In the genomic region with DNA sequence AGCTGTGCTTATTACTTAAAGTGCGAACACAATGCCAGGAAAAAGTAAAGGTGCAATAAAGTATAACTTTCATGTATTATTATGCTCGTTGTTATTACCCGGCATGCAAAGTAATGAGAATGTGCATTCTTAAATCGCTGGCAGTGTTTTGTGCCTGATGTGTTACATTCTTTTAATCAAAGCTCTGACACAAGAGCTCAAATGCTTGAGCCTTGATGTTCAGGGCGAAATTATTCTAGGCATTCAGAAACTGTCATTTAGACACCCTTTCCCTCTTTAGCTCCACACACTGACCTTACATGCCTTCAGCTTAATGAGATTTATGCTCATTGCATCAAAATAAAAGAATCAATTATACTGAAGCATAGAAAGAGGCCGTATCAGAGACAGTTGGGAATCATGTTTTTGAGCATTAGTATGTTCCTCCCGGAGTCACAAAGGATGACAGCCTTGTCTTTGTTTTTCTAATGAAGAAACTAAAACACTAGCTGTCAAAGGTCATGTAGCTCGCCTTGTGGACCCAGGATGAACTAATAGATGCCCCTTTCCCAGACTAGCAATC, we compare ENCODE assay signal across 20 cellular contexts. TPM values are rescaled to one million over a fixed set of nuclear protein-coding genes. Genes with fewer than 3 reads are reported as not detected.
DNase-seq lines count a peak whose midpoint lies in the region; ATAC-seq and TF ChIP-seq lines count a peak whose summit lies in the region.
"Had no signal": no experiment of that assay in that cellular context is flagged by ENCODE, and none has a peak within 500 bp of the region (broad histone marks: within the 10 kb centered on the region; RNA-seq: fewer than 3 reads in every experiment).

No MANE protein-coding gene starts in this region.

- no peaks in the 10 kb centered on the region for H3K9me3 ChIP-seq in mucosa of descending colon

- no peak for ATAC-seq in HG03469 (IDR thresholded peaks at IDR 0.05; ENCODE audit: unreplicated experiment)
- ATAC-seq in mucosa of descending colon: no peak
- ATAC-seq: GM12878 had no signal

- peak overlapping the region; percentile 70 for H3K27ac ChIP-seq in angular gyrus (ENCODE audit: low read depth, low read length)
- H3K27ac ChIP-seq in temporal lobe (ENCODE audit: low read depth, low read length): peak overlapping the region; percentile 97
- H3K27ac ChIP-seq: C4-2B had no signal

- H3K4me1 ChIP-seq in mucosa of descending colon (ENCODE audit: low read depth): no peaks in the 10 kb centered on the region

- peak; percentile 37 for DNase-seq in globus pallidus (ENCODE audit: low spot score)
- peak; percentile 25 for DNase-seq in pons (ENCODE audit: low spot score)
- no peak for DNase-seq in epidermal melanocyte (ENCODE audit: insufficient read length, low spot score)
- DNase-seq in mucosa of descending colon: no peak
- DNase-seq: DMS 273 treated with DMSO at 0.1 percent for 48 hours, GDM1, Kasumi-1, MM.1S, NCI-H1105, NCI-H1694, NCI-H2107, NCI-H226, NCI-H526, OCI-M1, SIG-M5 had no signal

- H3K4me3 ChIP-seq in mucosa of descending colon: no peak overlapping the region
- H3K4me3 ChIP-seq: GM12878 had no signal

- no peak for TF ChIP-seq CTCF in mucosa of descending colon (IDR thresholded peaks at IDR 0.05)

- intact Hi-C loops in mucosa of descending colon (cut with DNase I, micrococcal nuclease): no loop called here

- no peaks in the 10 kb centered on the region for H3K36me3 ChIP-seq in mucosa of descending colon (ENCODE audit: low read depth)

RNA-seq across cellular contexts. Expression of gene FAM114A1, which starts 56.7 kb away (rescaled TPM):
- total RNA-seq in temporal lobe: 8.4 TPM
- 10 to 100 TPM; 59.1 to 94.7 (median 62.5) TPM for total RNA-seq in mucosa of descending colon

Comparison
In these comparisons a context has a peak if more than half of its experiments do, and no peak if none do; other contexts are left out.
1. DNase-seq: peak in globus pallidus (single experiment) and pons (single experiment); none in epidermal melanocyte (single experiment) and mucosa of descending colon (0 of 3).